ENCODE assay signal across 1 cellular context in genomic region chr9:36190388-36191289, GRCh38.
TF ChIP-seq lines count a peak whose summit lies in the region.

CLTA (plus strand) TSS chr9:36190921; CDS start chr9:36191057, 136 bp downstream.

TF ChIP-seq in HepG2, 621 proteins besides CTCF, POLR2A, EP300 and RAD21 (continued from another document and continues in another):
- no peak for TF ChIP-seq PRMT3 (CRISPR knock-in tag; IDR thresholded peaks at IDR 0.05; ENCODE audit: borderline replicate concordance, low read depth)
- no peak for TF ChIP-seq ZNF335 (CRISPR knock-in tag; IDR thresholded peaks at IDR 0.05)
- no peak for TF ChIP-seq CSRNP2 (CRISPR knock-in tag; conservative IDR thresholded peaks at IDR 0.05; ENCODE audit: low read depth)
- TF ChIP-seq TAF15 (IDR thresholded peaks at IDR 0.05; ENCODE audit: low read depth, low read length, poor library complexity, severe bottlenecking) = no peak
- no peak for TF ChIP-seq MTA3 (CRISPR knock-in tag; IDR thresholded peaks at IDR 0.05)
- peak; percentile 32 for TF ChIP-seq FOXO1 (CRISPR knock-in tag; IDR thresholded peaks at IDR 0.05)
- no peak for TF ChIP-seq ZNF550 (CRISPR knock-in tag; IDR thresholded peaks at IDR 0.05; ENCODE audit: borderline replicate concordance)
- TF ChIP-seq ZNF12 (CRISPR knock-in tag; IDR thresholded peaks at IDR 0.05) = no peak
- TF ChIP-seq BRF2 (CRISPR knock-in tag; IDR thresholded peaks at IDR 0.05) = no peak; the same call in 1 of the 2 replicates
- peak; percentile 53; the same call in 1 of the 2 replicates for TF ChIP-seq REPIN1 (CRISPR knock-in tag; IDR thresholded peaks at IDR 0.05; ENCODE audit: borderline replicate concordance, low read depth)
- peak; percentile 59; the same call in 1 of the 2 replicates for TF ChIP-seq FOXJ3 (CRISPR knock-in tag; IDR thresholded peaks at IDR 0.05; ENCODE audit: borderline replicate concordance)
- TF ChIP-seq SNAPC2 (CRISPR knock-in tag; IDR thresholded peaks at IDR 0.05) = peak; percentile 39; the same call in 1 of the 2 replicates
- TF ChIP-seq ZNF563 (CRISPR knock-in tag; IDR thresholded peaks at IDR 0.05) = peak; percentile 73; the same call in 1 of the 2 replicates
- 0 out of 2 replicates have a peak, but pooled peaks have one; percentile 18 for TF ChIP-seq SIX4 (CRISPR knock-in tag; IDR thresholded peaks at IDR 0.05)
- no peak for TF ChIP-seq TEAD3 (CRISPR knock-in tag; optimal IDR thresholded peaks at IDR 0.05; ENCODE audit: borderline replicate concordance)
- peak; percentile 82 for TF ChIP-seq ZNF766 (CRISPR knock-in tag; IDR thresholded peaks at IDR 0.05; ENCODE audit: borderline replicate concordance)
- peak; percentile 91 for TF ChIP-seq GATAD1 (CRISPR knock-in tag; IDR thresholded peaks at IDR 0.05)
- TF ChIP-seq ZXDC (CRISPR knock-in tag; IDR thresholded peaks at IDR 0.05) = no peak
- no peak for TF ChIP-seq SCMH1 (CRISPR knock-in tag; IDR thresholded peaks at IDR 0.05; ENCODE audit: borderline replicate concordance)
- TF ChIP-seq PAF1 (CRISPR knock-in tag; IDR thresholded peaks at IDR 0.05) = no peak
- TF ChIP-seq MYPOP (CRISPR knock-in tag; IDR thresholded peaks at IDR 0.05) = no peak
- peak; percentile 84 for TF ChIP-seq POGZ (CRISPR knock-in tag; IDR thresholded peaks at IDR 0.05)
- TF ChIP-seq TBP (CRISPR knock-in tag; IDR thresholded peaks at IDR 0.05) = no peak
- 0 out of 2 replicates have a peak, but pooled peaks have one; percentile 45 for TF ChIP-seq ZNF451 (CRISPR knock-in tag; IDR thresholded peaks at IDR 0.05)
- TF ChIP-seq ELF1 (CRISPR knock-in tag; IDR thresholded peaks at IDR 0.05) = peak; percentile 94
- TF ChIP-seq ZNF788 (CRISPR knock-in tag; IDR thresholded peaks at IDR 0.05; ENCODE audit: borderline replicate concordance) = peak; percentile 77; the same call in 1 of the 2 replicates
- TF ChIP-seq REXO4 (CRISPR knock-in tag; IDR thresholded peaks at IDR 0.05; ENCODE audit: borderline replicate concordance) = no peak
- peak; percentile 73; the same call in 1 of the 2 replicates for TF ChIP-seq ZNF547 (CRISPR knock-in tag; IDR thresholded peaks at IDR 0.05)
- no peak for TF ChIP-seq PRPF4 (IDR thresholded peaks at IDR 0.05; ENCODE audit: low read depth, low read length, poor library complexity, severe bottlenecking)
- TF ChIP-seq DR1 (CRISPR knock-in tag; IDR thresholded peaks at IDR 0.05) = peak; percentile 90; the same call in 1 of the 2 replicates
- TF ChIP-seq ZNF3 (CRISPR knock-in tag; IDR thresholded peaks at IDR 0.05) = no peak
- TF ChIP-seq MAF1 (CRISPR knock-in tag; IDR thresholded peaks at IDR 0.05; ENCODE audit: borderline replicate concordance) = peak; percentile 81
- TF ChIP-seq NFKBIZ (CRISPR knock-in tag; IDR thresholded peaks at IDR 0.05) = no peak
- no peak for TF ChIP-seq AHDC1 (CRISPR knock-in tag; IDR thresholded peaks at IDR 0.05; ENCODE audit: borderline replicate concordance)
- TF ChIP-seq RBM39 (IDR thresholded peaks at IDR 0.05; ENCODE audit: low read depth, low read length, poor library complexity, severe bottlenecking) = peak; percentile 69
- TF ChIP-seq RELA (CRISPR knock-in tag; IDR thresholded peaks at IDR 0.05) = no peak
- TF ChIP-seq ZNF350 (CRISPR knock-in tag; IDR thresholded peaks at IDR 0.05; ENCODE audit: borderline replicate concordance, low read depth) = peak; percentile 61; the same call in 1 of the 2 replicates
- no peak; the same call in 1 of the 2 replicates for TF ChIP-seq THYN1 (CRISPR knock-in tag; IDR thresholded peaks at IDR 0.05; ENCODE audit: borderline replicate concordance, low read depth)
- TF ChIP-seq ATF7-NPFF (CRISPR knock-in tag; IDR thresholded peaks at IDR 0.05; ENCODE audit: low read depth) = peak; percentile 71; the same call in 1 of the 2 replicates
- no peak for TF ChIP-seq PBX2 (CRISPR knock-in tag; IDR thresholded peaks at IDR 0.05)
- TF ChIP-seq HNF4A (CRISPR knock-in tag; IDR thresholded peaks at IDR 0.05) = peak; percentile 29
- TF ChIP-seq NAIF1 (CRISPR knock-in tag; IDR thresholded peaks at IDR 0.05; ENCODE audit: borderline replicate concordance) = 0 out of 2 replicates have a peak, but pooled peaks have one; percentile 39
- TF ChIP-seq NFYC (CRISPR knock-in tag; IDR thresholded peaks at IDR 0.05) = peak; percentile 93
- TF ChIP-seq ZBTB39 (CRISPR knock-in tag; IDR thresholded peaks at IDR 0.05) = no peak
- TF ChIP-seq PHB2 (IDR thresholded peaks at IDR 0.05; ENCODE audit: partially characterized antibody) = no peak
- peak; percentile 84; the same call in 1 of the 2 replicates for TF ChIP-seq KDM5B (CRISPR knock-in tag; IDR thresholded peaks at IDR 0.05; ENCODE audit: borderline replicate concordance)
